8 cellular contexts compared by ENCODE assay signal in the genomic region with DNA sequence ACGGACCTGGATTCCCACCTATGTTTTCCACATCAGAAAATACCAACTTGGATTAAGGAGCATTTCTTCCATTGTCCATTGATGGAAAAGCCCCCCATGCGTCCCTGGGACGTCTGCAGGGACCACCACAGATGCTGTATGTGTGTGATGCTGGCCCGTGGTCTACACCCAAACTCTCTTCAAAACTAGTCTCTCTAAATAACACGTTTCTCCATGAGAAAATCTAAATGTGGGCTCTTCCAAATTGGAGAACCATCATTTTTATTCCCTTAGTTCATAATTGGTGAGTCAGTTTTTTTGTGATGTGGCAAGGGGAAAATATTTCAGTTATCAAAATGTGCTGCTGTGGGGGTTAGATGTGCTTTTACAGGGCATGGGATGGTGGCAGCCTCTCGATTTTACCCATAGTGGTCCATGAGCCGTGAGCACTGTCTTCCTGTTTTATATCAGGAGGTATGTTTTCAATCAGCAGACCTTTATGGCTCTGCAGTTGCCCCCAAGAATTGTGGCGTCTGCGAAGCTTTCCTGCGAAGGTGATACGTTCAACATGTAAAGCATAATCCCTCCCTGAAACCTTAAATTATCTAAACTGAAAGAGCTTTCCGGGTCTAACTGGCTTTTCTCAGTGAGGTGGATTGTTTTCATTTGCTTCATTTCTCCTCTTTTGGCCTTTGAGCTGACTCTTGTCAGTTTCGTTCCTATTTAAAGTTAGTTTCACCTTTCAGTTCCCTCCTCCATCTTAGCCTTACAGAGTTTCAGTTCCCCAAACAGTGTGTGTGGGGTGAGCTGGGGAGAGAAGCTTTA.
DNase-seq lines count a peak whose midpoint lies in the region; ATAC-seq and TF ChIP-seq lines count a peak whose summit lies in the region.

No MANE protein-coding gene starts in this region.

- no peaks in the 10 kb centered on the region for H3K36me3 ChIP-seq in mammary epithelial cell (ENCODE audit: insufficient read depth, low read length)

- ATAC-seq in GM18498 (IDR thresholded peaks at IDR 0.05; ENCODE audit: unreplicated experiment), result peak; percentile 95
- peak; percentile 96 for ATAC-seq in HG02571 (IDR thresholded peaks at IDR 0.05; ENCODE audit: unreplicated experiment)

- H4K20me1 ChIP-seq in mammary epithelial cell (ENCODE audit: insufficient read depth, low read length), result no peaks in the 10 kb centered on the region

- BruUV-seq in mammary epithelial cell (replicated peaks; lab: Mats Ljungman, UMichigan), result no TSS peak

- intact Hi-C loops in mammary epithelial cell (cut with micrococcal nuclease), result no loop called here

- H3K9ac ChIP-seq in mammary epithelial cell (ENCODE audit: insufficient read depth, low read length), result no peak overlapping the region

- H3K9me3 Mint-ChIP-seq in immature natural killer cell, result no peaks in the 10 kb centered on the region
- H3K9me3 Mint-ChIP-seq in type B pancreatic cell, result peaks cover 12% of the 10 kb centered on the region

- H3K4me1 Mint-ChIP-seq in immature natural killer cell (peaks cover 24 to 32% of the 10 kb centered on the region in 2 donors), type B pancreatic cell (ENCODE audit: unreplicated experiment) (peaks cover 58% of the 10 kb centered on the region)

- in situ Hi-C loops in mammary epithelial cell (cut with MboI; ENCODE audit: low sequenced_read_pairs in 2 of 2), result no loop called here

- no peaks in the 10 kb centered on the region for H3K27me3 ChIP-seq in mammary epithelial cell (ENCODE audit: insufficient read depth, low read length)

- dilution Hi-C loops in mammary epithelial cell (cut with HindIII; ENCODE audit: low sequenced_read_pairs), result no loop called here

- H3K27ac Mint-ChIP-seq in immature natural killer cell, result peak overlapping the region; percentile 83 to 98 (median 93)
- H3K27ac Mint-ChIP-seq in type B pancreatic cell, result peak overlapping the region; percentile 21

- peaks cover 10% of the 10 kb centered on the region for H3K4me1 ChIP-seq in mammary epithelial cell (ENCODE audit: insufficient read depth, low read length)

- peaks cover 0 to 15% (median 6%) of the 10 kb centered on the region in 3 donors for H3K36me3 Mint-ChIP-seq in immature natural killer cell
- H3K36me3 Mint-ChIP-seq in type B pancreatic cell, result peaks cover 21% of the 10 kb centered on the region

- H3K27me3 Mint-ChIP-seq in immature natural killer cell (ENCODE audit: low read depth in 3 of 3), result peaks cover 0 to 3% (median 2%) of the 10 kb centered on the region in 3 donors
- no peaks in the 10 kb centered on the region for H3K27me3 Mint-ChIP-seq in type B pancreatic cell

- no peak overlapping the region for H3K4me3 ChIP-seq in mammary epithelial cell (replicated peaks in 1 of 3; ENCODE audit: insufficient read depth in 1 of 3, low read depth in 2 of 3, low read length in 3 of 3)

- H3K4me3 Mint-ChIP-seq in immature natural killer cell (peak overlapping the region; percentile 60 to 95 (median 78)), type B pancreatic cell (peak overlapping the region; percentile 3)

- H3K79me2 ChIP-seq in mammary epithelial cell (ENCODE audit: insufficient read depth, low read length), result peaks cover 23% of the 10 kb centered on the region

- no peak overlapping the region for H3K4me2 ChIP-seq in mammary epithelial cell (ENCODE audit: insufficient read depth, low read depth, low read length)

- no peaks in the 10 kb centered on the region for H3K9me3 ChIP-seq in mammary epithelial cell (replicated peaks; ENCODE audit: insufficient read depth, low read length)

- no peak for TF ChIP-seq CTCF in type B pancreatic cell (conservative IDR thresholded peaks at IDR 0.05)
- no peak for TF ChIP-seq CTCF in mammary epithelial cell (conservative IDR thresholded peaks at IDR 0.05 in 1 of 2, IDR thresholded peaks at IDR 0.05 in 1 of 2; ENCODE audit: extremely low read depth in 1 of 2, insufficient read depth in 1 of 2, low read depth in 1 of 2, low read length in 2 of 2)

- DNase-seq in NOMO-1 treated with DMSO at 0.1 percent for 48 hours (lab: John Stamatoyannopoulos, UW; ENCODE audit: unreplicated experiment) (peak; percentile 95), immature natural killer cell (peak; percentile 40 to 49 (median 46)), type B pancreatic cell (ENCODE audit: extremely low spot score, unreplicated experiment) (no peak), DMS153 (lab: John Stamatoyannopoulos, UW) (no peak), mammary epithelial cell (no peak), NCI-H1048 (lab: John Stamatoyannopoulos, UW) (no peak)

- H3K27ac ChIP-seq in mammary epithelial cell (ENCODE audit: insufficient read depth, low read depth, low read length), result no peak overlapping the region

- H2AFZ ChIP-seq in mammary epithelial cell (ENCODE audit: low read depth, low read length), result no peak overlapping the region

- CTCF ChIA-PET in mammary epithelial cell (lab: Charles Lee; ENCODE audit: low non-redundant PET), result no interaction called here

- WGBS in mammary epithelial cell (ENCODE audit: low coverage, missing lambda C conversion rate), result 96% methylated on average over 11 of the region's 13 CpGs

Comparison
In these comparisons a context has a peak if more than half of its experiments do, and no peak if none do; other contexts are left out.
1. DNase-seq: peak in NOMO-1 treated with DMSO at 0.1 percent for 48 hours (single experiment) and immature natural killer cell (3 of 3); none in type B pancreatic cell (single experiment), DMS153 (single experiment), mammary epithelial cell (single experiment) and NCI-H1048 (single experiment).